ENCODE assay signal across 11 cellular contexts in the genomic region with DNA sequence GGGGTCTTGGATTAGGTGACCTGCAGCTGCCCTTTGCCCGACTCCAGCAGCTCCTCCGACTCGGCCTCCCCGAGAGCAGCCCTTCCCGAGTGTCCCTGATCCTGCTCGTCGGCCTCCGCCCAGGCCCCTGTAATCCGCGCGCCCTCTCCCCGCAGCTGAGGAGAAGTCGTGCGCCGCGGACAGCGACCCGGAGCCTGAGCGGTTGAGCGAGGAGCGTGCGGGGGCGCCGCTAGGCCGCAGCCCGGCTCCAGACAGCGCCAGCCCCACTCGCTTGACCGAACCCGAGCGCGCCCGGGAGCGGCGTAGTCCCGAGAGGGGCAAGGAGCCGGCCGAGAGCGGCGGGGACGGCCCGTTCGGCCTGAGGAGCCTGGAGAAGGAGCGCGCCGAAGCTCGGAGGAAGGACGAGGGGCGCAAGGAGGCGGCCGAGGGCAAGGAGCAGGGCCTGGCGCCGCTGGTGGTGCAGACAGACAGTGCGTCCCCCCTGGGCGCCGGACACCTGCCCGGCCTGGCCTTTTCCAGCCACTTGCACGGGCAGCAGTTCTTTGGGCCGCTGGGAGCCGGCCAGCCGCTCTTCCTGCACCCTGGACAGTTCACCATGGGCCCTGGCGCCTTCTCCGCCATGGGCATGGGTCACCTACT. TPM values are rescaled to one million over a fixed set of nuclear protein-coding genes. Genes with fewer than 3 reads are reported as not detected.
DNase-seq lines count a peak whose midpoint lies in the region; ATAC-seq, FAIRE-seq and TF ChIP-seq lines count a peak whose summit lies in the region.
"Had no signal": no experiment of that assay in that cellular context is flagged by ENCODE, and none has a peak within 500 bp of the region (broad histone marks: within the 10 kb centered on the region; RNA-seq: fewer than 3 reads in every experiment).

No MANE protein-coding gene starts in this region.

- H3K36me3 ChIP-seq in HepG2 (replicated peaks in 1 of 2; ENCODE audit: control insufficient read depth in 1 of 2, insufficient read depth in 2 of 2, low read length in 2 of 2) (peaks cover 4 to 6% of the 10 kb centered on the region in 2 experiments; a peak in 2 of 5 replicates), subcutaneous abdominal adipose tissue (ENCODE audit: control insufficient read depth in 5 of 5, insufficient read depth in 5 of 5, low read length in 5 of 5) (peaks cover 0 to 9% (median 6%) of the 10 kb centered on the region in 5 donors)

- H3K9me3 Mint-ChIP-seq in IgD-negative memory B cell (peaks cover 0 to 2% (median 0%) of the 10 kb centered on the region in 3 donors), chondrocyte (ENCODE audit: low read depth) (no peaks in the 10 kb centered on the region)

- POLR2A ChIA-PET in HepG2 (lab: Yijun Ruan, JAX) = no interaction called here

- TF ChIP-seq CTCF in chondrocyte (IDR thresholded peaks at IDR 0.05) (no peak), HepG2 (CRISPR knock-in tag; IDR thresholded peaks at IDR 0.05) (no peak)

- CTCF ChIA-PET in HepG2 (lab: Yijun Ruan, JAX; ENCODE audit: low intra/inter-chr PET ratio, low total read pairs) = no interaction called here

- WGBS in HepG2 (ENCODE audit: low lambda C conversion rate) = 97% methylated on average over 62 of the region's 63 CpGs

- no peak for TF ChIP-seq EP300 in HepG2 (IDR thresholded peaks at IDR 0.05; ENCODE audit: low read depth in 2 of 2, low read length in 2 of 2)
- no peak for TF ChIP-seq EP300 in HepG2 (CRISPR knock-in tag; IDR thresholded peaks at IDR 0.05; ENCODE audit: borderline replicate concordance)

- no peak overlapping the region for H3K27ac ChIP-seq in HepG2 (ENCODE audit: extremely low read length, insufficient read depth, low read length)
- no peak overlapping the region for H3K27ac ChIP-seq in subcutaneous abdominal adipose tissue (ENCODE audit: low read depth, low read length)

- H3K27ac Mint-ChIP-seq in IgD-negative memory B cell (peak overlapping the region in 2 of 3 donors; percentile 27 to 94), chondrocyte (ENCODE audit: unreplicated experiment) (no peak overlapping the region)

- H3K27me3 Mint-ChIP-seq in IgD-negative memory B cell = peaks cover 65% of the 10 kb centered on the region
- no peaks in the 10 kb centered on the region for H3K27me3 Mint-ChIP-seq in chondrocyte (ENCODE audit: low read depth)

- DNase-seq in chondrocyte (ENCODE audit: low spot score) (peak; percentile 92), HepG2 (ENCODE audit: low spot score) (no peak), putamen (ENCODE audit: low spot score) (no peak), T-helper 2 cell (no peak), NCI-H82 treated with DMSO at 0.1 percent for 48 hours (lab: John Stamatoyannopoulos, UW; ENCODE audit: unreplicated experiment) (no peak)

- no peak for TF ChIP-seq RAD21 in HepG2 (CRISPR knock-in tag; IDR thresholded peaks at IDR 0.05)

- intact Hi-C loops in HepG2 (cut with micrococcal nuclease; ENCODE audit: unreplicated experiment) = loop anchor here (5.0 kb wide), 1 partner anchor 403 kb away; no protein-coding TSS in a partner anchor

- in situ Hi-C loops in HepG2 (cut with HindIII; ENCODE audit: extremely low pct_ligation_motif_present, low pct_unique_long_range_greater_than_20kb) = no loop called here

- no peak for FAIRE-seq in HepG2 (lab: Jason Lieb, UNC)

- H3K4me3 Mint-ChIP-seq in IgD-negative memory B cell (peak overlapping the region in 3 of 4 donors; percentile 43 to 48 (median 45)), chondrocyte (ENCODE audit: unreplicated experiment) (no peak overlapping the region)

- no peaks in the 10 kb centered on the region for H4K20me1 ChIP-seq in HepG2 (ENCODE audit: insufficient read depth, low read length)

- H3K79me2 ChIP-seq in HepG2 (ENCODE audit: insufficient read depth, low read length) = peaks cover 3% of the 10 kb centered on the region

- TF ChIP-seq POLR2A in HepG2 (IDR thresholded peaks at IDR 0.05; ENCODE audit: insufficient read depth in 1 of 2, low read depth in 2 of 2, low read length in 2 of 2) = no peak

- H3K27me3 ChIP-seq in HepG2 (ENCODE audit: control insufficient read depth in 1 of 2, insufficient read depth in 2 of 2, low read length in 2 of 2) = no peaks in the 10 kb centered on the region
- H3K27me3 ChIP-seq in subcutaneous abdominal adipose tissue (ENCODE audit: control insufficient read depth in 5 of 5, insufficient read depth in 4 of 5, low read length in 5 of 5) = peaks cover 0 to 59% (median 46%) of the 10 kb centered on the region in 5 donors

- H3K36me3 Mint-ChIP-seq in IgD-negative memory B cell (peaks cover 2% of the 10 kb centered on the region), chondrocyte (ENCODE audit: low read depth) (peaks cover 6% of the 10 kb centered on the region)

- peaks cover 18 to 41% (median 26%) of the 10 kb centered on the region in 3 donors for H3K4me1 Mint-ChIP-seq in IgD-negative memory B cell
- peaks cover 16% of the 10 kb centered on the region for H3K4me1 Mint-ChIP-seq in chondrocyte (ENCODE audit: low read depth)

- H2AFZ ChIP-seq in HepG2 (ENCODE audit: low read length) = no peak overlapping the region

- ATAC-seq in HepG2 (no peak), esophagus mucosa (no peak)
- ATAC-seq: Panc1 had no signal

- H3K4me1 ChIP-seq in HepG2 (ENCODE audit: insufficient read depth, low read length) (peaks cover 40% of the 10 kb centered on the region), subcutaneous abdominal adipose tissue (ENCODE audit: control insufficient read depth in 5 of 5, insufficient read depth in 5 of 5, low read length in 5 of 5) (peaks cover 5 to 75% (median 57%) of the 10 kb centered on the region in 5 donors)

- H3K9ac ChIP-seq in HepG2 (ENCODE audit: insufficient read depth, low read depth, low read length) (no peak overlapping the region), subcutaneous abdominal adipose tissue (ENCODE audit: low read length in 5 of 5) (no peak overlapping the region)

- H3K4me3 ChIP-seq in HepG2 (replicated peaks in 1 of 3; ENCODE audit: insufficient read depth in 1 of 3, low read depth in 2 of 3, low read length in 3 of 3) (no peak overlapping the region), subcutaneous abdominal adipose tissue (ENCODE audit: low read depth in 1 of 5, low read length in 5 of 5) (peak overlapping the region in 3 of 5 donors; percentile 51 to 62 (median 59))

- H3K4me2 ChIP-seq in HepG2 (ENCODE audit: low read depth, low read length) = no peak overlapping the region

- no TSS peak for BruUV-seq in HepG2 (replicated peaks; lab: Mats Ljungman, UMichigan)

- H3K9me3 ChIP-seq in HepG2 (ENCODE audit: low read length) (no peaks in the 10 kb centered on the region), subcutaneous abdominal adipose tissue (ENCODE audit: control insufficient read depth in 5 of 5, low read length in 5 of 5) (no peaks in the 10 kb centered on the region)

RNA-seq across cellular contexts. Expression of a gene that starts 5.5 kb away (rescaled TPM):
- polyA plus RNA-seq in IgD-negative memory B cell (not detected), HepG2 (2011; rRNA removed) (2.8 and 3.0 TPM in 2 replicates)
- total RNA-seq in chondrocyte (2.0 to 8.6 TPM (median 8.4 TPM) in 3 replicates), HepG2 (2016; rRNA removed; fragmentation: Illumina TruSeq; extraction: Trizol) (10.2 and 15.3 TPM in 2 replicates), esophagus mucosa (1.6 TPM)
- total RNA-seq in HepG2 (2016; cell fraction: cytosol; rRNA removed; fragmentation: Illumina TruSeq; extraction: Trizol; ENCODE audit: low read depth) = 3.7 TPM in 2 replicates
- total RNA-seq in HepG2 (2016; cell fraction: insoluble cytoplasmic fraction; rRNA removed; fragmentation: Illumina TruSeq; extraction: Trizol) = 8.3 and 14.7 TPM in 2 replicates
- 9.6 and 10.4 TPM in 2 replicates for total RNA-seq in HepG2 (2016; cell fraction: membrane; rRNA removed; fragmentation: Illumina TruSeq; extraction: Trizol)
- 10.9 and 12.4 TPM in 2 replicates for total RNA-seq in HepG2 (2016; cell fraction: nucleus; rRNA removed; fragmentation: Illumina TruSeq; extraction: Trizol)
- polyA plus RNA-seq in HepG2 (2011; cell fraction: cytosol; rRNA removed) = 1.9 and 3.7 TPM in 2 replicates
- 9.5 and 10.4 TPM in 2 replicates for polyA plus RNA-seq in HepG2 (2011; cell fraction: nucleus; rRNA removed)
- 1.0 and 1.6 TPM in 2 replicates for polyA plus RNA-seq in HepG2 (2012)
- polyA plus RNA-seq in HepG2 (2016; cell fraction: cytosol; fragmentation: Illumina TruSeq; extraction: Trizol; ENCODE audit: low read depth) = 2.8 and 3.6 TPM in 2 replicates
- 13.1 and 15.6 TPM in 2 replicates for polyA plus RNA-seq in HepG2 (2016; cell fraction: insoluble cytoplasmic fraction; fragmentation: Illumina TruSeq; extraction: Trizol; ENCODE audit: low read depth)
- 8.1 and 8.9 TPM in 2 replicates for polyA plus RNA-seq in HepG2 (2016; cell fraction: membrane; fragmentation: Illumina TruSeq; extraction: Trizol; ENCODE audit: low read depth)
- polyA plus RNA-seq in HepG2 (2016; cell fraction: nucleus; fragmentation: Illumina TruSeq; extraction: Trizol; ENCODE audit: insufficient read depth, low read depth) = 26.2 and 30.9 TPM in 2 replicates
- polyA minus RNA-seq in HepG2 (2011; rRNA and poly(A)+ RNA removed; ENCODE audit: low replicate concordance) = 3.0 and 6.9 TPM in 2 replicates
- 1.5 and 2.4 TPM in 2 replicates for polyA minus RNA-seq in HepG2 (2011; cell fraction: cytosol; rRNA and poly(A)+ RNA removed)
- polyA minus RNA-seq in HepG2 (2011; cell fraction: nucleus; rRNA and poly(A)+ RNA removed) = 4.9 and 5.3 TPM in 2 replicates

RNA-seq across cellular contexts. Expression of a gene that starts 47.1 kb away (rescaled TPM):
- polyA plus RNA-seq in IgD-negative memory B cell = not detected
- not detected in 3 replicates for total RNA-seq in chondrocyte
- total RNA-seq in HepG2 (2016; rRNA removed; fragmentation: Illumina TruSeq; extraction: Trizol) = 0.86 and 1.1 TPM in 2 replicates
- total RNA-seq in HepG2 (2016; cell fraction: cytosol; rRNA removed; fragmentation: Illumina TruSeq; extraction: Trizol; ENCODE audit: low read depth) = 0.10 and 0.35 TPM in 2 replicates
- total RNA-seq in HepG2 (2016; cell fraction: insoluble cytoplasmic fraction; rRNA removed; fragmentation: Illumina TruSeq; extraction: Trizol) = 0.92 and 1.3 TPM in 2 replicates
- 1.1 and 1.5 TPM in 2 replicates for total RNA-seq in HepG2 (2016; cell fraction: membrane; rRNA removed; fragmentation: Illumina TruSeq; extraction: Trizol)
- total RNA-seq in HepG2 (2016; cell fraction: nucleus; rRNA removed; fragmentation: Illumina TruSeq; extraction: Trizol) = 1.1 and 1.3 TPM in 2 replicates
- 0.11 and 0.17 TPM in 2 replicates for polyA plus RNA-seq in HepG2 (2011; rRNA removed)
- 0.05 and 0.09 TPM in 2 replicates for polyA plus RNA-seq in HepG2 (2011; cell fraction: cytosol; rRNA removed)
- polyA plus RNA-seq in HepG2 (2011; cell fraction: nucleus; rRNA removed) = 0.29 and 0.48 TPM in 2 replicates
- 0.15 and 0.40 TPM in 2 replicates for polyA plus RNA-seq in HepG2 (2012)
- 0.14 and 0.16 TPM in 2 replicates for polyA plus RNA-seq in HepG2 (2016; cell fraction: cytosol; fragmentation: Illumina TruSeq; extraction: Trizol; ENCODE audit: low read depth)
- 1.2 and 1.7 TPM in 2 replicates for polyA plus RNA-seq in HepG2 (2016; cell fraction: insoluble cytoplasmic fraction; fragmentation: Illumina TruSeq; extraction: Trizol; ENCODE audit: low read depth)
- polyA plus RNA-seq in HepG2 (2016; cell fraction: membrane; fragmentation: Illumina TruSeq; extraction: Trizol; ENCODE audit: low read depth) = 0.49 and 0.62 TPM in 2 replicates
- polyA plus RNA-seq in HepG2 (2016; cell fraction: nucleus; fragmentation: Illumina TruSeq; extraction: Trizol; ENCODE audit: insufficient read depth, low read depth) = 1.8 and 2.4 TPM in 2 replicates
- polyA minus RNA-seq in HepG2 (2011; rRNA and poly(A)+ RNA removed; ENCODE audit: low replicate concordance) = not detected in 2 replicates
- not detected in 2 replicates for polyA minus RNA-seq in HepG2 (2011; cell fraction: cytosol; rRNA and poly(A)+ RNA removed)
- polyA minus RNA-seq in HepG2 (2011; cell fraction: nucleus; rRNA and poly(A)+ RNA removed) = not detected in 2 replicates
- not detected for total RNA-seq in esophagus mucosa
- total RNA-seq: cerebellum, kidney epithelial cell had no signal

Comparison
In these comparisons a context has a peak if more than half of its experiments do, and no peak if none do; other contexts are left out.
1. H3K4me3 ChIP-seq: peak in subcutaneous abdominal adipose tissue (3 of 5); none in HepG2 (0 of 3).